22 cellular contexts compared by ENCODE assay signal in the genomic region with DNA sequence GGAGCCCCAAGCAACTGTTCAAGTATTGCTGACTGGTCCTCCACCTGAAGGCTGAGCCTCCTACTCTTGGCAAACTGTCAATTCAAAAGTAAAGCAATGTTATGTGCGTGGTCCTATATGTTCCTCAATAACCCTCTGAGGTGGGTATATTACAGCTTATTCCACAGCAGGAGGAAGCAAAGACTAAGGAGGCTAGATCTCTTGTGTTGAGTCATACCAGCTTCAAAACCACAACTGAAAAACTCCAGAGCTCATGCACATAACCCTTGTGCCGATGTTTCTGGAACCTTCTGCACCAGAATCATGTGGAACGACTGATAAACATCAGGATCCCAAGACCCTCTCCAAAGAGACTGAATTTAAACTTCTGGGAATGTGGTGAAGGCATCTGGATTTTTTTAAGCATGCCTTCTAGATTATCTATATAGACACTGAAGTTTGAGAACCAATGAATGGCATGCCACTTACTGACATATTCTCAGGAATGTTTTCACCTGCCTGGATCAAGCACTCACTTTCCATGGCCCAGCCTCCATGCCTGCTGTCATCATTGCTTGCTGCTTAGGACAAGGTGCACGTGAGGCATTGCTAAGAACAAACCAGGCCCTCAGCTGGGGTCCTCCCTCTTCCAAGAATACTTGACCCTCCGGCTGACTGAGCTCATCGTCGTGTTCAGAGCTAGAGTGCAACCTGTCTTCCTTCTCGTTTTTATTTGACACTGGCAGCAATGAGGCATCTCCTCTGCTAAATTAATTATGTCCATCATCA.
A peak's percentile ranks its signal among the peaks of the same experiment; 100 is the strongest.
DNase-seq lines count a peak whose midpoint lies in the region; ATAC-seq and TF ChIP-seq lines count a peak whose summit lies in the region.
"Had no signal": no experiment of that assay in that cellular context is flagged by ENCODE, and none has a peak within 500 bp of the region (broad histone marks: within the 10 kb centered on the region; RNA-seq: fewer than 3 reads in every experiment).

No MANE protein-coding gene starts in this region.

- H3K4me2 ChIP-seq in smooth muscle cell, result peak overlapping the region; percentile 2
- H3K4me2 ChIP-seq: PC-9 had no signal

- DNase-seq in activated T-cell treated with anti-CD3 and anti-CD28 coated beads, Interleukin-2, amount 50 U/mL, for 72 hours, result no peak
- DNase-seq in activated T-cell treated with anti-CD3 and anti-CD28 coated beads, Interleukin-2, amount 50 U/mL, for 24 hours, result no peak
- peak; percentile 70 for DNase-seq in NOMO-1 treated with dmso at 0.1 percent for 144 hours (lab: John Stamatoyannopoulos, UW; ENCODE audit: unreplicated experiment)
- peak; percentile 20 for DNase-seq in activated CD8-positive, alpha-beta T cell treated with anti-CD3 and anti-CD28 coated beads, Interleukin-2, amount 10 ng/mL, durations not matched to agents 7 days and 5 days
- no peak for DNase-seq in smooth muscle cell (lab: John Stamatoyannopoulos, UW; ENCODE audit: unreplicated experiment)
- no peak for DNase-seq in hippocampal formation (lab: John Stamatoyannopoulos, UW)
- DNase-seq: activated CD4-positive, alpha-beta T cell treated with anti-CD3 and anti-CD28 coated beads for 1 hour; activated effector memory CD4-positive, alpha-beta T cell treated with anti-CD3 and anti-CD28 coated beads, Interleukin-2, amount 50 U/mL, for 16 hours; erythroblast; HCEC 1CT; left colon; natural killer cell; NCI-H146; NCI-H748 treated with DMSO at 0.1 percent for 48 hours; ovary; PC-9; stimulated activated CD4-positive, alpha-beta T cell treated with anti-CD3 and anti-CD28 coated beads, Interleukin-12 subunit alpha, Interleukin-12 subunit beta, amount 100 ng/mL, for 4 hours had no signal

- no peak overlapping the region for H2AFZ ChIP-seq in smooth muscle cell (ENCODE audit: low read depth)
- H2AFZ ChIP-seq: PC-9 had no signal

- H3K9me3 Mint-ChIP-seq in activated T-cell treated with anti-CD3 and anti-CD28 coated beads, Interleukin-2, amount 50 U/mL, for 72 hours, result peaks cover 2 to 11% of the 10 kb centered on the region in 2 donors
- H3K9me3 Mint-ChIP-seq in activated T-cell treated with anti-CD3 and anti-CD28 coated beads, Interleukin-2, amount 50 U/mL, for 24 hours, result peaks cover 14% of the 10 kb centered on the region
- H3K9me3 Mint-ChIP-seq in activated CD8-positive, alpha-beta T cell treated with anti-CD3 and anti-CD28 coated beads, Interleukin-2, amount 10 ng/mL, durations not matched to agents 7 days and 5 days (ENCODE audit: insufficient read depth), result peaks cover 19% of the 10 kb centered on the region
- H3K9me3 Mint-ChIP-seq: central memory CD8-positive, alpha-beta T cell; natural killer cell had no signal

- peak; percentile 39 to 53 for ATAC-seq in activated T-cell treated with anti-CD3 and anti-CD28 coated beads, Interleukin-2, amount 50 U/mL, for 72 hours (replicated peaks in 1 of 2)
- ATAC-seq in activated CD8-positive, alpha-beta T cell treated with anti-CD3 and anti-CD28 coated beads, Interleukin-2, amount 10 ng/mL, durations not matched to agents 7 days and 5 days, result no peak
- ATAC-seq in GM18873 (IDR thresholded peaks at IDR 0.05; ENCODE audit: low FRiP score, unreplicated experiment), result no peak
- no peak for ATAC-seq in GM21526 (IDR thresholded peaks at IDR 0.05; ENCODE audit: low FRiP score, unreplicated experiment)
- ATAC-seq: left colon, natural killer cell had no signal

- no peaks in the 10 kb centered on the region for H3K36me3 ChIP-seq in smooth muscle cell (ENCODE audit: low read depth)
- H3K36me3 ChIP-seq: ovary, right atrium auricular region had no signal

- H3K4me1 Mint-ChIP-seq in activated T-cell treated with anti-CD3 and anti-CD28 coated beads, Interleukin-2, amount 50 U/mL, for 72 hours (ENCODE audit: low read depth), result peaks cover 10% of the 10 kb centered on the region
- H3K4me1 Mint-ChIP-seq in activated T-cell treated with anti-CD3 and anti-CD28 coated beads, Interleukin-2, amount 50 U/mL, for 24 hours (ENCODE audit: low read depth), result peaks cover 13% of the 10 kb centered on the region
- H3K4me1 Mint-ChIP-seq in activated CD8-positive, alpha-beta T cell treated with anti-CD3 and anti-CD28 coated beads, Interleukin-2, amount 10 ng/mL, durations not matched to agents 7 days and 5 days (ENCODE audit: low read depth), result peaks cover 29% of the 10 kb centered on the region
- H3K4me1 Mint-ChIP-seq: central memory CD8-positive, alpha-beta T cell had no signal

- peaks cover 7 to 10% of the 10 kb centered on the region in 2 donors for H3K36me3 Mint-ChIP-seq in activated T-cell treated with anti-CD3 and anti-CD28 coated beads, Interleukin-2, amount 50 U/mL, for 72 hours (ENCODE audit: insufficient read depth in 2 of 2)
- H3K36me3 Mint-ChIP-seq in activated T-cell treated with anti-CD3 and anti-CD28 coated beads, Interleukin-2, amount 50 U/mL, for 24 hours (ENCODE audit: low read depth), result peaks cover 6% of the 10 kb centered on the region
- H3K36me3 Mint-ChIP-seq in activated CD8-positive, alpha-beta T cell treated with anti-CD3 and anti-CD28 coated beads, Interleukin-2, amount 10 ng/mL, durations not matched to agents 7 days and 5 days (ENCODE audit: low read depth), result peaks cover 5% of the 10 kb centered on the region
- H3K36me3 Mint-ChIP-seq: natural killer cell had no signal

- no peak overlapping the region for H3K27ac Mint-ChIP-seq in activated T-cell treated with anti-CD3 and anti-CD28 coated beads, Interleukin-2, amount 50 U/mL, for 72 hours
- H3K27ac Mint-ChIP-seq in activated T-cell treated with anti-CD3 and anti-CD28 coated beads, Interleukin-2, amount 50 U/mL, for 24 hours, result no peak overlapping the region
- H3K27ac Mint-ChIP-seq in activated CD8-positive, alpha-beta T cell treated with anti-CD3 and anti-CD28 coated beads, Interleukin-2, amount 10 ng/mL, durations not matched to agents 7 days and 5 days, result no peak overlapping the region
- H3K27ac Mint-ChIP-seq: natural killer cell had no signal

- no peaks in the 10 kb centered on the region for H3K9me3 ChIP-seq in smooth muscle cell (replicated peaks; ENCODE audit: low read depth)
- H3K9me3 ChIP-seq: ovary had no signal

- no peak overlapping the region for H3K4me3 Mint-ChIP-seq in activated T-cell treated with anti-CD3 and anti-CD28 coated beads, Interleukin-2, amount 50 U/mL, for 72 hours
- H3K4me3 Mint-ChIP-seq in activated T-cell treated with anti-CD3 and anti-CD28 coated beads, Interleukin-2, amount 50 U/mL, for 24 hours, result no peak overlapping the region
- H3K4me3 Mint-ChIP-seq in activated CD8-positive, alpha-beta T cell treated with anti-CD3 and anti-CD28 coated beads, Interleukin-2, amount 10 ng/mL, durations not matched to agents 7 days and 5 days, result no peak overlapping the region
- H3K4me3 Mint-ChIP-seq: central memory CD8-positive, alpha-beta T cell; natural killer cell had no signal

- H3K27ac ChIP-seq in smooth muscle cell (ENCODE audit: low read depth), result no peak overlapping the region
- H3K27ac ChIP-seq: ovary, PC-9, right atrium auricular region, SK-N-MC had no signal

- no peaks in the 10 kb centered on the region for H3K27me3 Mint-ChIP-seq in activated T-cell treated with anti-CD3 and anti-CD28 coated beads, Interleukin-2, amount 50 U/mL, for 72 hours (ENCODE audit: low read depth)
- H3K27me3 Mint-ChIP-seq in activated T-cell treated with anti-CD3 and anti-CD28 coated beads, Interleukin-2, amount 50 U/mL, for 24 hours, result no peaks in the 10 kb centered on the region
- no peaks in the 10 kb centered on the region for H3K27me3 Mint-ChIP-seq in activated CD8-positive, alpha-beta T cell treated with anti-CD3 and anti-CD28 coated beads, Interleukin-2, amount 10 ng/mL, durations not matched to agents 7 days and 5 days (ENCODE audit: low read depth)
- H3K27me3 Mint-ChIP-seq: central memory CD8-positive, alpha-beta T cell had no signal

- H3K79me2 ChIP-seq in smooth muscle cell (ENCODE audit: low read depth), result no peaks in the 10 kb centered on the region

- no peaks in the 10 kb centered on the region for H3F3A ChIP-seq in smooth muscle cell (ENCODE audit: low read depth)

- CTCF ChIA-PET in activated CD8-positive, alpha-beta T cell treated with anti-CD3 and anti-CD28 coated beads, Interleukin-2, amount 10 ng/mL, durations not matched to agents 7 days and 5 days (lab: Charles Lee), result interaction anchor here (1.4 kb wide), 1 partner anchor 1099 kb away, joined by 3 read pairs; no protein-coding TSS in a partner anchor

- WGBS in smooth muscle cell (ENCODE audit: low lambda C conversion rate), result 70% methylated on average over 8 of the region's 8 CpGs

- no peak for TF ChIP-seq CTCF in smooth muscle cell (IDR thresholded peaks at IDR 0.05; ENCODE audit: borderline replicate concordance, insufficient read depth, poor library complexity, severe bottlenecking)

- POLR2A ChIA-PET in activated CD8-positive, alpha-beta T cell treated with anti-CD3 and anti-CD28 coated beads, Interleukin-2, amount 10 ng/mL, durations not matched to agents 7 days and 5 days (lab: Charles Lee), result no interaction called here

- no peaks in the 10 kb centered on the region for H3K4me1 ChIP-seq in smooth muscle cell (ENCODE audit: low read depth)
- H3K4me1 ChIP-seq: right atrium auricular region had no signal

- H3K9ac ChIP-seq in smooth muscle cell (ENCODE audit: low read depth), result no peak overlapping the region

- no peaks in the 10 kb centered on the region for H4K20me1 ChIP-seq in smooth muscle cell (ENCODE audit: low read depth)

- H3K4me3 ChIP-seq in smooth muscle cell, result no peak overlapping the region
- H3K4me3 ChIP-seq: ovary, PC-9, right atrium auricular region, SK-N-MC had no signal

- no peaks in the 10 kb centered on the region for H3K27me3 ChIP-seq in smooth muscle cell (ENCODE audit: low read depth)
- H3K27me3 ChIP-seq: ovary, right atrium auricular region had no signal

Comparison
In these comparisons a context has a peak if more than half of its experiments do, and no peak if none do; other contexts are left out.
1. ATAC-seq: peak in activated T-cell treated with anti-CD3 and anti-CD28 coated beads, Interleukin-2, amount 50 U/mL, for 72 hours (2 of 2); none in activated CD8-positive, alpha-beta T cell treated with anti-CD3 and anti-CD28 coated beads, Interleukin-2, amount 10 ng/mL, durations not matched to agents 7 days and 5 days (single experiment), GM18873 (single experiment) and GM21526 (single experiment).
2. DNase-seq: peak in NOMO-1 treated with dmso at 0.1 percent for 144 hours (single experiment) and activated CD8-positive, alpha-beta T cell treated with anti-CD3 and anti-CD28 coated beads, Interleukin-2, amount 10 ng/mL, durations not matched to agents 7 days and 5 days (single experiment); none in activated T-cell treated with anti-CD3 and anti-CD28 coated beads, Interleukin-2, amount 50 U/mL, for 72 hours (0 of 2), activated T-cell treated with anti-CD3 and anti-CD28 coated beads, Interleukin-2, amount 50 U/mL, for 24 hours (single experiment), smooth muscle cell (single experiment) and hippocampal formation (0 of 2).